ENCODE assay signal across 8 cellular contexts in genomic region chr17:28726912-28727726, GRCh38. TPM values are rescaled to one million over a fixed set of nuclear protein-coding genes. Genes with fewer than 3 reads are reported as not detected.
A peak's percentile ranks its signal among the peaks of the same experiment; 100 is the strongest.
DNase-seq lines count a peak whose midpoint lies in the region; ATAC-seq and TF ChIP-seq lines count a peak whose summit lies in the region.

No MANE protein-coding gene starts in this region.

- H3K27ac ChIP-seq in colonic mucosa = peak overlapping the region; percentile 99

- H3K4me1 ChIP-seq in colonic mucosa = peaks cover 14% of the 10 kb centered on the region

- peaks cover 8% of the 10 kb centered on the region for H3K36me3 ChIP-seq in colonic mucosa

- no peaks in the 10 kb centered on the region for H3K27me3 ChIP-seq in colonic mucosa

- DNase-seq in Ammon's horn (ENCODE audit: low spot score) = peak; percentile 94
- DNase-seq in NCI-H524 (lab: John Stamatoyannopoulos, UW) = peak; percentile 100
- peak; percentile 96 for DNase-seq in activated CD4-positive, alpha-beta T cell treated with anti-CD3 and anti-CD28 coated beads for 48 hours
- peak; percentile 97 for DNase-seq in colonic mucosa
- peak; percentile 99 for DNase-seq in left kidney (ENCODE audit: low read depth, low spot score)
- DNase-seq in stimulated activated CD4-positive, alpha-beta T cell treated with anti-CD3 and anti-CD28 coated beads, Interleukin-1b, Interleukin-23, amount 100 ng/mL, for 48 hours = peak; percentile 94

- ATAC-seq in GM19035 (IDR thresholded peaks at IDR 0.05; ENCODE audit: unreplicated experiment) (peak; percentile 47), HG03378 (IDR thresholded peaks at IDR 0.05; ENCODE audit: unreplicated experiment) (peak; percentile 36)

- no peaks in the 10 kb centered on the region for H3K9me3 ChIP-seq in colonic mucosa

- peak overlapping the region; percentile 78 to 95 for H3K9ac ChIP-seq in colonic mucosa (ENCODE audit: low read depth in 2 of 2, low read length in 2 of 2)

- H3K4me3 ChIP-seq in colonic mucosa = peak overlapping the region; percentile 81

- intact Hi-C loops in colonic mucosa (cut with DNase I) = loop anchor here (2.0 to 10.0 kb wide), 2 partner anchors 24 to 82 kb away; partner anchors contain the start of gene BLTP2

- peak; percentile 98 for TF ChIP-seq CTCF in colonic mucosa (IDR thresholded peaks at IDR 0.05)

RNA-seq across cellular contexts. Expression of gene TLCD1, which starts 1.1 kb away (rescaled TPM):
- total RNA-seq in colonic mucosa = 10 to 100 TPM in 1 of 2 donors, 1 to 10 TPM in 1; 5.7 to 20.4 TPM

RNA-seq across cellular contexts. Expression of gene NEK8, which starts 1.5 kb away (rescaled TPM):
- 1 to 10 TPM; 3.0 to 6.7 TPM for total RNA-seq in colonic mucosa

RNA-seq across cellular contexts. Expression of gene RPL23A, which starts 7.3 kb away (rescaled TPM):
- 1,000 to 10,000 TPM; 1,201 to 1,388 TPM for total RNA-seq in colonic mucosa

RNA-seq across cellular contexts. Expression of gene RAB34, which starts 9.5 kb away (rescaled TPM):
- 10 to 100 TPM in 1 of 2 donors, 1 to 10 TPM in 1; 6.2 to 14.0 TPM for total RNA-seq in colonic mucosa

RNA-seq across cellular contexts. Expression of gene PROCA1, which starts 15.4 kb away (rescaled TPM):
- 1 to 10 TPM; 1.0 to 2.5 TPM for total RNA-seq in colonic mucosa

Comparison
In these comparisons a context has a peak if more than half of its experiments do, and no peak if none do; other contexts are left out.
1. Peak in every context shown above with its lines: DNase-seq, ATAC-seq, H3K4me3 ChIP-seq and H3K27ac ChIP-seq.